ENCODE assay signal across 21 cellular contexts in the genomic region with DNA sequence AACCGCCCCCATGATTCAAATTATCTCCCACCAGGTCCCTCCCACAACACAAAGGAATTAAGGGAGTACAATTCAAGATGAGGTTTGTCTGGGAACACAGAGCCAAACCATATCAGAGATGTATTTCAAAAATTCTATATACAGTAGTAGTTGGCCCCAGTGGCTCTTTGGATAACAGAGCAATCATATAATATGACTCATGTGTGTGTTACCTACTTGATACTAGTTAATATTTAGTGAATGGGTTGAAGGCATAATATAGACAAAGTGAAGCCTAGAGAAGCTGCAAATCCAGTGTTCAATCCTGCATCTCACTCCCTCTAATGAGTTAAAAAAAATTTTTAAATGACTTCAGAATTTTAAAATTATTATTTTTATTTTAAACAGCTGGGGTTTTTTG. TPM values are rescaled to one million over a fixed set of nuclear protein-coding genes. Genes with fewer than 3 reads are reported as not detected.
A peak's percentile ranks its signal among the peaks of the same experiment; 100 is the strongest.
DNase-seq lines count a peak whose midpoint lies in the region; ATAC-seq, FAIRE-seq and TF ChIP-seq lines count a peak whose summit lies in the region.
"Had no signal": no experiment of that assay in that cellular context is flagged by ENCODE, and none has a peak within 500 bp of the region (broad histone marks: within the 10 kb centered on the region; RNA-seq: fewer than 3 reads in every experiment).

No MANE protein-coding gene starts in this region.

- peaks cover 0 to 9% (median 8%) of the 10 kb centered on the region in 4 donors for H3K4me1 Mint-ChIP-seq in naive thymus-derived CD8-positive, alpha-beta T cell
- no peaks in the 10 kb centered on the region for H3K4me1 Mint-ChIP-seq in activated CD8-positive, alpha-beta T cell treated with anti-CD3 and anti-CD28 coated beads for 36 hours (ENCODE audit: low read depth)
- H3K4me1 Mint-ChIP-seq: B cell had no signal

- POLR2A ChIA-PET in naive thymus-derived CD8-positive, alpha-beta T cell (lab: Charles Lee) = no interaction called here
- POLR2A ChIA-PET in activated CD8-positive, alpha-beta T cell treated with anti-CD3 and anti-CD28 coated beads for 36 hours (lab: Charles Lee) = no interaction called here

- H3K9me3 Mint-ChIP-seq in naive thymus-derived CD8-positive, alpha-beta T cell = peaks cover 0 to 9% (median 6%) of the 10 kb centered on the region in 9 donors
- peaks cover 8% of the 10 kb centered on the region for H3K9me3 Mint-ChIP-seq in activated CD8-positive, alpha-beta T cell treated with anti-CD3 and anti-CD28 coated beads for 36 hours

- H3K4me1 ChIP-seq in small intestine (ENCODE audit: control insufficient read depth in 2 of 2, insufficient read depth in 1 of 2, low read depth in 1 of 2, low read length in 1 of 2) = no peaks in the 10 kb centered on the region

- H3K27ac ChIP-seq in small intestine (ENCODE audit: low read depth in 1 of 2, low read length in 1 of 2) = no peak overlapping the region
- H3K27ac ChIP-seq: HL-60 had no signal

- peak; percentile 72 for FAIRE-seq in RCC 7860 (lab: Jason Lieb, UNC)
- no peak for FAIRE-seq in small intestine (lab: Jason Lieb, UNC)
- FAIRE-seq: D721Med had no signal

- H3K27ac Mint-ChIP-seq in naive thymus-derived CD8-positive, alpha-beta T cell = peak overlapping the region in 1 of 10 donors; percentile 7
- no peak overlapping the region for H3K27ac Mint-ChIP-seq in activated CD8-positive, alpha-beta T cell treated with anti-CD3 and anti-CD28 coated beads for 36 hours
- H3K27ac Mint-ChIP-seq: B cell; CD8-positive, alpha-beta memory T cell; HFFc6 had no signal

- DNase-seq in Caki2 (ENCODE audit: low read depth) (peak; percentile 14), RCC 7860 (ENCODE audit: low spot score) (peak; percentile 45), left colon (no peak), small intestine (peak; percentile 59), epidermal melanocyte (ENCODE audit: insufficient read length, low spot score) (no peak)
- no peak for DNase-seq in naive thymus-derived CD8-positive, alpha-beta T cell
- no peak for DNase-seq in activated CD8-positive, alpha-beta T cell treated with anti-CD3 and anti-CD28 coated beads for 36 hours
- DNase-seq: 8988T; C1 segment of cervical spinal cord; CD4-positive, CD25-positive, alpha-beta regulatory T cell; CD8-positive, alpha-beta memory T cell; COR-L47; DMS79 treated with DMSO at 0.1 percent for 48 hours; GF-D8; GOT3; H7; HFFc6 had no signal

- H3K36me3 ChIP-seq in small intestine (ENCODE audit: control insufficient read depth in 2 of 2, insufficient read depth in 2 of 2, low read length in 2 of 2) = peaks cover 9 to 12% of the 10 kb centered on the region in 2 donors

- H3K4me3 ChIP-seq in small intestine (ENCODE audit: low read depth in 1 of 2, low read length in 2 of 2) = no peak overlapping the region

- H3K27me3 ChIP-seq in small intestine (ENCODE audit: control insufficient read depth in 2 of 2, insufficient read depth in 2 of 2, low read length in 2 of 2) = no peaks in the 10 kb centered on the region

- no peak overlapping the region for H3K4me3 Mint-ChIP-seq in naive thymus-derived CD8-positive, alpha-beta T cell
- no peak overlapping the region for H3K4me3 Mint-ChIP-seq in activated CD8-positive, alpha-beta T cell treated with anti-CD3 and anti-CD28 coated beads for 36 hours
- H3K4me3 Mint-ChIP-seq: B cell; CD4-positive, CD25-positive, alpha-beta regulatory T cell; HFFc6 had no signal

- intact Hi-C loops in left colon (cut with DNase I, micrococcal nuclease) = no loop called here
- intact Hi-C loops in activated CD8-positive, alpha-beta T cell treated with anti-CD3 and anti-CD28 coated beads for 36 hours (cut with micrococcal nuclease) = no loop called here

- CTCF ChIA-PET in activated CD8-positive, alpha-beta T cell treated with anti-CD3 and anti-CD28 coated beads for 36 hours (lab: Charles Lee) = no interaction called here

- H3K9me3 ChIP-seq in small intestine (ENCODE audit: control insufficient read depth, low read depth) = no peaks in the 10 kb centered on the region

- peaks cover 15 to 87% (median 59%) of the 10 kb centered on the region in 3 donors for H3K36me3 Mint-ChIP-seq in naive thymus-derived CD8-positive, alpha-beta T cell
- peaks cover 62% of the 10 kb centered on the region for H3K36me3 Mint-ChIP-seq in activated CD8-positive, alpha-beta T cell treated with anti-CD3 and anti-CD28 coated beads for 36 hours (ENCODE audit: low read depth)

- 55 to 98% (median 90%) methylated on average over 1 of the region's 1 CpG for WGBS in small intestine, 3 donors

- in situ Hi-C loops in Caki2 (cut with HindIII; ENCODE audit: low pct_unique_long_range_greater_than_20kb, low sequenced_read_pairs) = no loop called here

- H3K27me3 Mint-ChIP-seq in naive thymus-derived CD8-positive, alpha-beta T cell = no peaks in the 10 kb centered on the region
- H3K27me3 Mint-ChIP-seq in activated CD8-positive, alpha-beta T cell treated with anti-CD3 and anti-CD28 coated beads for 36 hours = no peaks in the 10 kb centered on the region
- H3K27me3 Mint-ChIP-seq: B cell; CD4-positive, CD25-positive, alpha-beta regulatory T cell; CD8-positive, alpha-beta memory T cell had no signal

- peak; percentile 70 for ATAC-seq in left colon
- no peak for ATAC-seq in naive thymus-derived CD8-positive, alpha-beta T cell
- no peak for ATAC-seq in activated CD8-positive, alpha-beta T cell treated with anti-CD3 and anti-CD28 coated beads for 36 hours
- ATAC-seq: HCT116 had no signal

- TF ChIP-seq CTCF in activated CD8-positive, alpha-beta T cell treated with anti-CD3 and anti-CD28 coated beads for 36 hours (IDR thresholded peaks at IDR 0.05) = no peak

RNA-seq across cellular contexts. Expression of gene KAT14, which starts 43.2 kb away (rescaled TPM):
- total RNA-seq in Caki2 (2014; rRNA removed; shearing (Covaris generic); ENCODE audit: low replicate concordance) = 22.3 and 22.5 TPM in 2 replicates
- total RNA-seq in left colon = 10 to 100 TPM; 11.6 to 16.8 TPM
- 10 to 100 TPM; 11.8 to 16.8 (median 12.7) TPM for polyA plus RNA-seq in small intestine
- 10 to 100 TPM; 25.9 to 28.1 TPM for total RNA-seq in naive thymus-derived CD8-positive, alpha-beta T cell
- 10 to 100 TPM; 20.3 to 24.7 (median 24.2) TPM for polyA plus RNA-seq in naive thymus-derived CD8-positive, alpha-beta T cell
- 10 to 100 TPM; 17.9 to 18.4 TPM for total RNA-seq in activated CD8-positive, alpha-beta T cell treated with anti-CD3 and anti-CD28 coated beads for 36 hours

RNA-seq across cellular contexts. Expression of gene PET117, which starts 43.2 kb away (rescaled TPM):
- total RNA-seq in Caki2 (2014; rRNA removed; shearing (Covaris generic); ENCODE audit: low replicate concordance) = 13.0 and 24.9 TPM in 2 replicates
- 10 to 100 TPM; 14.8 to 16.8 TPM for total RNA-seq in left colon
- 10 to 100 TPM; 17.4 to 28.9 (median 26.4) TPM for polyA plus RNA-seq in small intestine
- total RNA-seq in naive thymus-derived CD8-positive, alpha-beta T cell = 10 to 100 TPM; 19.0 to 22.5 TPM
- polyA plus RNA-seq in naive thymus-derived CD8-positive, alpha-beta T cell = 10 to 100 TPM; 32.4 to 41.4 (median 36.2) TPM
- total RNA-seq in activated CD8-positive, alpha-beta T cell treated with anti-CD3 and anti-CD28 coated beads for 36 hours = 10 to 100 TPM; 17.2 to 19.4 TPM

Comparison
In these comparisons a context has a peak if more than half of its experiments do, and no peak if none do; other contexts are left out.
1. DNase-seq: peak in Caki2 (single experiment), RCC 7860 (single experiment) and small intestine (single experiment); none in left colon (0 of 2), epidermal melanocyte (single experiment), naive thymus-derived CD8-positive, alpha-beta T cell (0 of 10) and activated CD8-positive, alpha-beta T cell treated with anti-CD3 and anti-CD28 coated beads for 36 hours (single experiment).